In genomic region chr2:83782122-83782521, GRCh38 we compare ENCODE assay signal across 11 cellular contexts.
"Had no signal": no experiment of that assay in that cellular context is flagged by ENCODE, and none has a peak within 500 bp of the region (broad histone marks: within the 10 kb centered on the region; RNA-seq: fewer than 3 reads in every experiment).

No MANE protein-coding gene starts in this region.

- ATAC-seq: activated CD8-positive, alpha-beta T cell treated with anti-CD3 and anti-CD28 coated beads for 36 hours; activated naive CD8-positive, alpha-beta T cell treated with anti-CD3 and anti-CD28 coated beads, Interleukin-2, amount 50 U/mL, for 24 hours; activated T-cell treated with anti-CD3 and anti-CD28 coated beads, Interleukin-2, amount 50 U/mL, for 72 hours; heart right ventricle; left ventricle myocardium superior had no signal

- H3K27me3 Mint-ChIP-seq: activated CD8-positive, alpha-beta T cell treated with anti-CD3 and anti-CD28 coated beads for 36 hours; activated naive CD8-positive, alpha-beta T cell treated with anti-CD3 and anti-CD28 coated beads, Interleukin-2, amount 50 U/mL, for 24 hours had no signal

- DNase-seq: activated CD8-positive, alpha-beta memory T cell treated with anti-CD3 and anti-CD28 coated beads, Interleukin-2, amount 50 U/mL, for 4 hours; activated CD8-positive, alpha-beta T cell treated with anti-CD3 and anti-CD28 coated beads for 36 hours; activated naive CD8-positive, alpha-beta T cell treated with anti-CD3 and anti-CD28 coated beads, Interleukin-2, amount 50 U/mL, for 24 hours; activated T-cell treated with anti-CD3 and anti-CD28 coated beads, Interleukin-2, amount 50 U/mL, for 72 hours; colonic mucosa; heart right ventricle; left ventricle myocardium superior; nephron progenitor cell; stimulated activated CD4-positive, alpha-beta T cell treated with anti-CD3 and anti-CD28 coated beads, Interleukin-4, amount 100 ng/mL, for 4 hours; stomach; T-helper 2 cell had no signal

- H3K4me3 ChIP-seq: colonic mucosa, heart right ventricle, stomach had no signal

- H3K9me3 ChIP-seq: colonic mucosa, stomach had no signal

- H3K4me1 Mint-ChIP-seq: activated naive CD8-positive, alpha-beta T cell treated with anti-CD3 and anti-CD28 coated beads, Interleukin-2, amount 50 U/mL, for 24 hours; nephron progenitor cell had no signal

- H3K4me3 Mint-ChIP-seq: activated CD8-positive, alpha-beta T cell treated with anti-CD3 and anti-CD28 coated beads for 36 hours; activated naive CD8-positive, alpha-beta T cell treated with anti-CD3 and anti-CD28 coated beads, Interleukin-2, amount 50 U/mL, for 24 hours; activated T-cell treated with anti-CD3 and anti-CD28 coated beads, Interleukin-2, amount 50 U/mL, for 72 hours; nephron progenitor cell had no signal

- H3K27ac ChIP-seq: colonic mucosa, heart right ventricle, stomach had no signal

- H3K36me3 ChIP-seq: colonic mucosa, heart right ventricle, stomach had no signal

- H3K27ac Mint-ChIP-seq: activated CD8-positive, alpha-beta T cell treated with anti-CD3 and anti-CD28 coated beads for 36 hours; activated naive CD8-positive, alpha-beta T cell treated with anti-CD3 and anti-CD28 coated beads, Interleukin-2, amount 50 U/mL, for 24 hours; activated T-cell treated with anti-CD3 and anti-CD28 coated beads, Interleukin-2, amount 50 U/mL, for 72 hours; nephron progenitor cell had no signal

- H3K9me3 Mint-ChIP-seq: activated CD8-positive, alpha-beta T cell treated with anti-CD3 and anti-CD28 coated beads for 36 hours; nephron progenitor cell had no signal

- H3K27me3 ChIP-seq: colonic mucosa, heart right ventricle, stomach had no signal

- H3K4me1 ChIP-seq: colonic mucosa, heart right ventricle, stomach had no signal
